Comparison of ENCODE assay signal across 13 cellular contexts in genomic region chr11:43557553-43558031, GRCh38.
DNase-seq lines count a peak whose midpoint lies in the region; ATAC-seq and TF ChIP-seq lines count a peak whose summit lies in the region.
"Had no signal": no experiment of that assay in that cellular context is flagged by ENCODE, and none has a peak within 500 bp of the region (broad histone marks: within the 10 kb centered on the region; RNA-seq: fewer than 3 reads in every experiment).

No MANE protein-coding gene starts in this region.

- 10 to 12% methylated on average over 7 to 12 of the region's 12 CpGs for WGBS in endodermal cell (ENCODE audit: insufficient coverage in 1 of 2, insufficient read length in 1 of 2), 2 experiments

- DNase-seq in GM12864 (ENCODE audit: low read depth): no peak
- DNase-seq in endodermal cell: peak; percentile 71
- DNase-seq in neural progenitor cell (ENCODE audit: low spot score): peak; percentile 74
- DNase-seq in middle frontal gyrus (ENCODE audit: extremely low spot score, low spot score): no peak
- DNase-seq in dorsolateral prefrontal cortex: no peak
- DNase-seq in GM03348 (ENCODE audit: low spot score): no peak
- DNase-seq: activated B cell treated with CpG ODN at 0.5 μM for 24 hours, activated gamma-delta T cell, NCI-H774, stomach had no signal

- H3K4me3 ChIP-seq in GM12864 (ENCODE audit: low read depth, low read length): no peak overlapping the region
- no peak overlapping the region for H3K4me3 ChIP-seq in OCI-LY3 (ENCODE audit: low read length)
- peak overlapping the region; percentile 70 for H3K4me3 ChIP-seq in endodermal cell (ENCODE audit: low read length)
- H3K4me3 ChIP-seq in neural progenitor cell: peak overlapping the region; percentile 42
- peak overlapping the region in 15 of 59 donors; percentile 2 to 52 (median 32) for H3K4me3 ChIP-seq in dorsolateral prefrontal cortex

- H3K36me3 Mint-ChIP-seq in endodermal cell (ENCODE audit: low read depth) (no peaks in the 10 kb centered on the region), neural progenitor cell (peaks cover 7% of the 10 kb centered on the region)

- no peaks in the 10 kb centered on the region for H3K36me3 ChIP-seq in OCI-LY3 (replicated peaks; ENCODE audit: low read depth, low read length)
- H3K36me3 ChIP-seq in endodermal cell (ENCODE audit: control insufficient read depth, insufficient read depth, low read length): no peaks in the 10 kb centered on the region
- no peaks in the 10 kb centered on the region for H3K36me3 ChIP-seq in neural progenitor cell
- H3K36me3 ChIP-seq: stomach had no signal

- H3K9me3 Mint-ChIP-seq in endodermal cell (no peaks in the 10 kb centered on the region), neural progenitor cell (peaks cover 4% of the 10 kb centered on the region)
- H3K9me3 Mint-ChIP-seq: activated B cell treated with CpG ODN at 0.5 μM for 24 hours had no signal

- intact Hi-C loops in dorsolateral prefrontal cortex (cut with DNase I): no loop called here

- peaks cover 29% of the 10 kb centered on the region for H3K4me1 ChIP-seq in OCI-LY3 (ENCODE audit: low read length)
- peaks cover 16% of the 10 kb centered on the region for H3K4me1 ChIP-seq in endodermal cell (ENCODE audit: control insufficient read depth, insufficient read depth, low read length)
- peaks cover 54% of the 10 kb centered on the region for H3K4me1 ChIP-seq in neural progenitor cell

- ATAC-seq in HG03175 (IDR thresholded peaks at IDR 0.05; ENCODE audit: unreplicated experiment): no peak

- peak overlapping the region; percentile 64 for H3K27ac Mint-ChIP-seq in endodermal cell
- peak overlapping the region; percentile 94 for H3K27ac Mint-ChIP-seq in neural progenitor cell
- H3K27ac Mint-ChIP-seq: activated B cell treated with CpG ODN at 0.5 μM for 24 hours had no signal

- H3K27ac ChIP-seq in OCI-LY3 (ENCODE audit: low read length): no peak overlapping the region
- H3K27ac ChIP-seq in endodermal cell (ENCODE audit: low read depth, low read length): peak overlapping the region; percentile 80
- no peak overlapping the region for H3K27ac ChIP-seq in neural progenitor cell
- H3K27ac ChIP-seq in dorsolateral prefrontal cortex: no peak overlapping the region
- H3K27ac ChIP-seq: KMS-11 had no signal

- H3K4me2 ChIP-seq in OCI-LY3 (ENCODE audit: low read length) (peak overlapping the region; percentile 18; the same call in 1 of the 2 replicates), neural progenitor cell (peak overlapping the region; percentile 82)
- H3K4me2 ChIP-seq: KMS-11 had no signal

- H4K20me1 ChIP-seq in OCI-LY3 (ENCODE audit: insufficient read depth, low read length) (peaks cover 40% of the 10 kb centered on the region), neural progenitor cell (ENCODE audit: low read depth) (no peaks in the 10 kb centered on the region)

- peaks cover 74% of the 10 kb centered on the region for H3K27me3 Mint-ChIP-seq in endodermal cell (ENCODE audit: insufficient read depth)
- H3K27me3 Mint-ChIP-seq in neural progenitor cell (ENCODE audit: insufficient read depth, low read depth): peaks cover 12% of the 10 kb centered on the region

- H3K9ac ChIP-seq in OCI-LY3 (ENCODE audit: low read length): no peak overlapping the region
- H3K9ac ChIP-seq in endodermal cell (ENCODE audit: extremely low read depth, low read length, poor library complexity, severe bottlenecking): no peak overlapping the region
- H3K9ac ChIP-seq in neural progenitor cell: no peak overlapping the region
- H3K9ac ChIP-seq: KMS-11 had no signal

- peak; percentile 5 for TF ChIP-seq CTCF in GM12864 (IDR thresholded peaks at IDR 0.05; ENCODE audit: low read depth, low read length, missing control alignments)
- peak; percentile 39; the same call in 1 of the 2 replicates for TF ChIP-seq CTCF in OCI-LY3 (IDR thresholded peaks at IDR 0.05; ENCODE audit: low read depth, low read length)
- TF ChIP-seq CTCF in endodermal cell (conservative IDR thresholded peaks at IDR 0.05): peak; percentile 59
- peak; percentile 32 for TF ChIP-seq CTCF in neural progenitor cell (IDR thresholded peaks at IDR 0.05)
- TF ChIP-seq CTCF in dorsolateral prefrontal cortex (IDR thresholded peaks at IDR 0.05 in 54 of 56, conservative IDR thresholded peaks at IDR 0.05 in 2 of 56; ENCODE audit: low read depth in 1 of 56, partially characterized antibody in 56 of 56): peak in 27 of 56 donors; percentile 0 to 40 (median 23)

- no peaks in the 10 kb centered on the region for H3K79me2 ChIP-seq in OCI-LY3 (ENCODE audit: low read length)
- no peaks in the 10 kb centered on the region for H3K79me2 ChIP-seq in neural progenitor cell (ENCODE audit: low read depth)

- H2AFZ ChIP-seq in OCI-LY3 (ENCODE audit: low read depth, low read length): no peak overlapping the region
- peak overlapping the region; percentile 43 for H2AFZ ChIP-seq in neural progenitor cell (replicated peaks)

- peaks cover 38% of the 10 kb centered on the region for H3F3A ChIP-seq in neural progenitor cell (ENCODE audit: low read depth)

- H3K27me3 ChIP-seq in OCI-LY3 (ENCODE audit: low read depth, low read length): peaks cover 93% of the 10 kb centered on the region
- H3K27me3 ChIP-seq in endodermal cell (ENCODE audit: control insufficient read depth, insufficient read depth, low read length, poor library complexity, severe bottlenecking): peaks cover 8% of the 10 kb centered on the region
- H3K27me3 ChIP-seq in neural progenitor cell: peaks cover 20% of the 10 kb centered on the region
- peaks cover 0 to 75% (median 18%) of the 10 kb centered on the region in 45 donors for H3K27me3 ChIP-seq in dorsolateral prefrontal cortex

- H3K4me1 Mint-ChIP-seq in endodermal cell: peaks cover 27% of the 10 kb centered on the region
- peaks cover 64% of the 10 kb centered on the region for H3K4me1 Mint-ChIP-seq in neural progenitor cell
- H3K4me1 Mint-ChIP-seq: activated B cell treated with CpG ODN at 0.5 μM for 24 hours had no signal

- H3K9me3 ChIP-seq in OCI-LY3 (ENCODE audit: insufficient read depth, low read length) (no peaks in the 10 kb centered on the region), endodermal cell (ENCODE audit: control insufficient read depth, low read length) (no peaks in the 10 kb centered on the region), neural progenitor cell (ENCODE audit: low read depth) (no peaks in the 10 kb centered on the region)
- H3K9me3 ChIP-seq: stomach had no signal

- peak overlapping the region; percentile 56 for H3K4me3 Mint-ChIP-seq in endodermal cell
- peak overlapping the region; percentile 92 for H3K4me3 Mint-ChIP-seq in neural progenitor cell
- H3K4me3 Mint-ChIP-seq: activated B cell treated with CpG ODN at 0.5 μM for 24 hours had no signal

Comparison
In these comparisons a context has a peak if more than half of its experiments do, and no peak if none do; other contexts are left out.
1. DNase-seq: peak in endodermal cell (single experiment) and neural progenitor cell (single experiment); none in GM12864 (single experiment), middle frontal gyrus (single experiment), dorsolateral prefrontal cortex (0 of 10) and GM03348 (single experiment).
2. H3K4me3 ChIP-seq: peak in endodermal cell (single experiment) and neural progenitor cell (single experiment); none in GM12864 (single experiment) and OCI-LY3 (single experiment).